Comparison of ENCODE assay signal across 12 cellular contexts in the genomic region with DNA sequence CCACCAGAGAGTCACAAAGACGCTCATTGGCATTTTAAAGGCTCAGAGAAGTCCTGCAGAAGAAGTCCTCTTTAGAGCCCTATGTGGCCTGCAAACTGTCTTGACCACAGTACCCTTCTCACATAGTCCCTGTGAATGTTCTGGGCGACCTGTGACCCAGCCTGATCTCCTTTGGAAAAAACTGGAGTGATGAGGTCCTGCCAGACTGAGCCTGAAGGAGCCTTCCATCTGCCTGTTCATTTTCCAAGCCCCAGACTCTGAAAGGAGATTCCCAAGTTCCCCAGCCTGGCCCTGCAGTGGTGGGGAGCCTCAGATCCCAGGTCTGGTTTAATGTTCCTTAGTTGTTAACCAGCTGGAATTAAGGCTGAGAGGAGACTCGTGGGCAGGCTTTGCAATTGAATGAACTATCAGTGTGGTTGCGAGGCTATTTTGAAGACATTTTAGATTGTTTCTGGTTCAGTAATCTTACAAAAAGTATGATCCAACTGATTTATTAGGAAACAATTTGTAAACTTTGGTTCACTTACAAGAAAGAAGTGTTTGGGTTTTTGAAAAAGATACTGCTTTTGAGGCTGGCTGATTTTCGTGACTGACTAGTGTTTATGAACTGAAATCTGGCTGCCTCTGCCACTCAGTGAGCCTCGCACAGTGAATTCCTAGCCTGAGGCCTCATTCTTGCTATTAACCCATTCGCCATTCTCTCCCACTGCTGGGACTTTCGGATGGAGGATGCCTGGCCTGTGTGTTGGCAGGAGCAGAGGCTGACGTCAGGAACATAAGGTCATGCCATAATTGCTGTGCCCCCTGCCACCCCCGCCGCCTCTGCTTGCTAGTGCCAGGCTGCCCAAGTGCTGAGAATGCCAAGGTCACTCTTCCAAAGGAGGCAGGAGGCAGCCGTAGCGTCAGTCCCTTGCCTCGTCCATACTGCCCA.
A peak's percentile ranks its signal among the peaks of the same experiment; 100 is the strongest.
DNase-seq lines count a peak whose midpoint lies in the region; ATAC-seq and TF ChIP-seq lines count a peak whose summit lies in the region.
"Had no signal": no experiment of that assay in that cellular context is flagged by ENCODE, and none has a peak within 500 bp of the region (broad histone marks: within the 10 kb centered on the region; RNA-seq: fewer than 3 reads in every experiment).

No MANE protein-coding gene starts in this region.

- no peak overlapping the region for H2BK5ac ChIP-seq in mesenchymal stem cell (ENCODE audit: low read depth, low read length, poor library complexity, severe bottlenecking)

- peak overlapping the region in 1 of 2 experiments; percentile 27 for H3K23ac ChIP-seq in mesenchymal stem cell (ENCODE audit: low read length in 2 of 2)

- peaks cover 0 to 1% (median 0%) of the 10 kb centered on the region in 4 donors for H3K4me1 Mint-ChIP-seq in CD4-positive, alpha-beta memory T cell

- H3K4me3 ChIP-seq in OCI-LY7 (ENCODE audit: low read depth, low read length, poor library complexity, severe bottlenecking) (no peak overlapping the region), esophagus (ENCODE audit: low read depth in 1 of 2, low read length in 2 of 2) (no peak overlapping the region), mesenchymal stem cell (ENCODE audit: insufficient read depth in 1 of 2, low read depth in 1 of 2, low read length in 2 of 2) (peak overlapping the region in 1 of 2 experiments; percentile 32), vagina (peak overlapping the region in 1 of 2 donors; percentile 0)
- no peak overlapping the region for H3K4me3 ChIP-seq in CD4-positive, alpha-beta memory T cell (ENCODE audit: low read length in 2 of 2)
- H3K4me3 ChIP-seq: SJCRH30 had no signal

- DNase-seq in OCI-LY7 (ENCODE audit: low spot score), result no peak
- DNase-seq in mesenchymal stem cell, result peak; percentile 52
- no peak for DNase-seq in vagina (ENCODE audit: extremely low spot score in 2 of 2)
- no peak for DNase-seq in NCI-H2029 treated with DMSO at 0.1 percent for 48 hours (lab: John Stamatoyannopoulos, UW)
- no peak for DNase-seq in CD4-positive, alpha-beta memory T cell
- DNase-seq: activated CD4-positive, alpha-beta T cell treated with anti-CD3 and anti-CD28 coated beads for 1 hour; SJCRH30; small intestine had no signal

- H4K8ac ChIP-seq in mesenchymal stem cell (ENCODE audit: low read length), result peak overlapping the region; percentile 39

- H2AK5ac ChIP-seq in mesenchymal stem cell (ENCODE audit: low read length, severe bottlenecking), result no peak overlapping the region

- H2BK120ac ChIP-seq in mesenchymal stem cell (ENCODE audit: low read depth, low read length), result no peak overlapping the region

- peak overlapping the region; percentile 74 for H2AFZ ChIP-seq in OCI-LY7 (ENCODE audit: low read length)
- no peak overlapping the region for H2AFZ ChIP-seq in mesenchymal stem cell (ENCODE audit: low read depth, low read length)

- peak overlapping the region; percentile 52 for H4K91ac ChIP-seq in mesenchymal stem cell (ENCODE audit: low read length)

- peak overlapping the region; percentile 59 to 74 for H3K18ac ChIP-seq in mesenchymal stem cell (ENCODE audit: low read depth in 1 of 2, low read length in 2 of 2)

- H3K4me3 Mint-ChIP-seq in CD4-positive, alpha-beta memory T cell, result no peak overlapping the region
- H3K4me3 Mint-ChIP-seq: activated naive CD4-positive, alpha-beta T cell treated with anti-CD3 and anti-CD28 coated beads, Interleukin-2, amount 50 U/mL, for 24 hours; H9 had no signal

- H3K36me3 ChIP-seq in OCI-LY7 (ENCODE audit: insufficient read depth, low read length), result no peaks in the 10 kb centered on the region
- H3K36me3 ChIP-seq in esophagus (ENCODE audit: control insufficient read depth in 2 of 2, insufficient read depth in 2 of 2, low read length in 1 of 2), result no peaks in the 10 kb centered on the region
- no peaks in the 10 kb centered on the region for H3K36me3 ChIP-seq in mesenchymal stem cell (ENCODE audit: control insufficient read depth in 1 of 2, insufficient read depth in 2 of 2, low read depth in 1 of 2, low read length in 2 of 2)
- no peaks in the 10 kb centered on the region for H3K36me3 ChIP-seq in vagina
- no peaks in the 10 kb centered on the region for H3K36me3 ChIP-seq in CD4-positive, alpha-beta memory T cell (ENCODE audit: insufficient read depth, low read length)
- H3K36me3 ChIP-seq: SJCRH30 had no signal

- H3K4me1 ChIP-seq in OCI-LY7 (ENCODE audit: insufficient read depth, low read length, poor library complexity, severe bottlenecking) (peaks cover 70% of the 10 kb centered on the region), esophagus (ENCODE audit: control insufficient read depth in 2 of 2, insufficient read depth in 2 of 2, low read length in 1 of 2) (peaks cover 3 to 4% of the 10 kb centered on the region in 2 donors), mesenchymal stem cell (ENCODE audit: control insufficient read depth, insufficient read depth, low read depth, low read length) (peaks cover 13% of the 10 kb centered on the region), vagina (peaks cover 44% of the 10 kb centered on the region)
- H3K4me1 ChIP-seq in CD4-positive, alpha-beta memory T cell (ENCODE audit: insufficient read depth, low read length), result no peaks in the 10 kb centered on the region
- H3K4me1 ChIP-seq: SJCRH30 had no signal

- no peak overlapping the region for H3K4me2 ChIP-seq in OCI-LY7 (ENCODE audit: low read length)
- no peak overlapping the region for H3K4me2 ChIP-seq in mesenchymal stem cell (ENCODE audit: low read length, poor library complexity, severe bottlenecking)

- no peaks in the 10 kb centered on the region for H3K9me2 ChIP-seq in OCI-LY7 (ENCODE audit: insufficient read depth, low read length)

- no peaks in the 10 kb centered on the region; the same call in 1 of the 2 replicates for H3K9me3 ChIP-seq in OCI-LY7 (ENCODE audit: low read length)
- no peaks in the 10 kb centered on the region for H3K9me3 ChIP-seq in esophagus (ENCODE audit: control insufficient read depth in 2 of 2, insufficient read depth in 1 of 2, low read depth in 1 of 2, low read length in 1 of 2)
- no peaks in the 10 kb centered on the region for H3K9me3 ChIP-seq in mesenchymal stem cell (ENCODE audit: control insufficient read depth, low read length)
- H3K9me3 ChIP-seq in vagina, result no peaks in the 10 kb centered on the region
- no peaks in the 10 kb centered on the region for H3K9me3 ChIP-seq in CD4-positive, alpha-beta memory T cell (ENCODE audit: control insufficient read depth in 1 of 2, low read length in 2 of 2)
- H3K9me3 ChIP-seq: SJCRH30 had no signal

- H3K27ac ChIP-seq in OCI-LY7 (ENCODE audit: low read depth, low read length, poor library complexity, severe bottlenecking), result peak overlapping the region; percentile 4
- H3K27ac ChIP-seq in esophagus (ENCODE audit: low read depth in 2 of 2, low read length in 1 of 2), result peak overlapping the region; percentile 13 to 66
- H3K27ac ChIP-seq in mesenchymal stem cell (ENCODE audit: low read length, poor library complexity, severe bottlenecking), result peak overlapping the region; percentile 30
- peak overlapping the region; percentile 79 for H3K27ac ChIP-seq in vagina
- no peak overlapping the region for H3K27ac ChIP-seq in CD4-positive, alpha-beta memory T cell (ENCODE audit: low read depth, low read length)
- H3K27ac ChIP-seq: SJCRH30 had no signal

- no peak overlapping the region for H3K27ac Mint-ChIP-seq in CD4-positive, alpha-beta memory T cell
- H3K27ac Mint-ChIP-seq: activated naive CD4-positive, alpha-beta T cell treated with anti-CD3 and anti-CD28 coated beads, Interleukin-2, amount 50 U/mL, for 24 hours; H9 had no signal

- H3K9me3 Mint-ChIP-seq in CD4-positive, alpha-beta memory T cell, result no peaks in the 10 kb centered on the region
- H3K9me3 Mint-ChIP-seq: activated naive CD4-positive, alpha-beta T cell treated with anti-CD3 and anti-CD28 coated beads, Interleukin-2, amount 50 U/mL, for 24 hours; H9 had no signal

- peak overlapping the region; percentile 24 to 40 for H3K4ac ChIP-seq in mesenchymal stem cell (ENCODE audit: low read depth in 1 of 2, low read length in 2 of 2)

- peak overlapping the region; percentile 6 to 64 for H2BK12ac ChIP-seq in mesenchymal stem cell (ENCODE audit: low read length in 2 of 2)

- H3K9ac ChIP-seq in mesenchymal stem cell (ENCODE audit: low read length), result peak overlapping the region; percentile 58

- ATAC-seq in HG03045 (IDR thresholded peaks at IDR 0.05; ENCODE audit: unreplicated experiment), result no peak

- no peaks in the 10 kb centered on the region for H3K36me3 Mint-ChIP-seq in CD4-positive, alpha-beta memory T cell
- H3K36me3 Mint-ChIP-seq: activated naive CD4-positive, alpha-beta T cell treated with anti-CD3 and anti-CD28 coated beads, Interleukin-2, amount 50 U/mL, for 24 hours had no signal

- no peaks in the 10 kb centered on the region for H3K79me1 ChIP-seq in mesenchymal stem cell (replicated peaks; ENCODE audit: low read length, poor library complexity, severe bottlenecking)

- no peak for TF ChIP-seq POLR2A in vagina (IDR thresholded peaks at IDR 0.05)

- H3K27me3 Mint-ChIP-seq in CD4-positive, alpha-beta memory T cell, result peaks cover 3 to 5% of the 10 kb centered on the region in 2 donors
- H3K27me3 Mint-ChIP-seq: activated naive CD4-positive, alpha-beta T cell treated with anti-CD3 and anti-CD28 coated beads, Interleukin-2, amount 50 U/mL, for 24 hours had no signal

- POLR2A ChIA-PET in OCI-LY7 (lab: Charles Lee), result no interaction called here
- POLR2A ChIA-PET in CD4-positive, alpha-beta memory T cell (lab: Charles Lee; ENCODE audit: partially characterized antibody), result no interaction called here

- H2BK15ac ChIP-seq in mesenchymal stem cell (ENCODE audit: low read depth, poor library complexity, severe bottlenecking), result peak overlapping the region; percentile 12

- BruUV-seq in OCI-LY7 (replicated peaks; lab: Mats Ljungman, UMichigan), result no TSS peak

- no peaks in the 10 kb centered on the region for H4K20me1 ChIP-seq in OCI-LY7 (ENCODE audit: insufficient read depth, low read length)

- intact Hi-C loops in OCI-LY7 (cut with micrococcal nuclease; ENCODE audit: unreplicated experiment) (no loop called here), vagina (cut with DNase I) (no loop called here)
- intact Hi-C loops in CD4-positive, alpha-beta memory T cell (cut with micrococcal nuclease), result no loop called here

- WGBS in esophagus, 2 donors, result 46 to 64% methylated on average over 14 of the region's 14 CpGs
- 87% methylated on average over 14 of the region's 14 CpGs for WGBS in mesenchymal stem cell

- TF ChIP-seq CTCF in OCI-LY7 (conservative IDR thresholded peaks at IDR 0.05; ENCODE audit: low read length) (no peak), vagina (IDR thresholded peaks at IDR 0.05) (no peak)

- no peaks in the 10 kb centered on the region for H3K79me2 ChIP-seq in OCI-LY7 (ENCODE audit: insufficient read depth, low read depth, low read length)

- H3K27me3 ChIP-seq in esophagus (ENCODE audit: control insufficient read depth in 1 of 2, insufficient read depth in 2 of 2, low read length in 2 of 2), result no peaks in the 10 kb centered on the region
- H3K27me3 ChIP-seq in mesenchymal stem cell (ENCODE audit: control insufficient read depth in 1 of 2, insufficient read depth in 1 of 2, low read length in 2 of 2), result peaks cover 0 to 11% of the 10 kb centered on the region in 2 experiments
- no peaks in the 10 kb centered on the region for H3K27me3 ChIP-seq in vagina
- no peaks in the 10 kb centered on the region for H3K27me3 ChIP-seq in CD4-positive, alpha-beta memory T cell (ENCODE audit: insufficient read depth, low read length)

- CTCF ChIA-PET in OCI-LY7 (lab: Charles Lee; ENCODE audit: unreplicated experiment), result no interaction called here
- CTCF ChIA-PET in CD4-positive, alpha-beta memory T cell (lab: Charles Lee; ENCODE audit: partially characterized antibody), result interaction anchor here (2.3 kb wide), 1 partner anchor 11 kb away, joined by 8 read pairs; no protein-coding TSS in a partner anchor

- H3K14ac ChIP-seq in mesenchymal stem cell (ENCODE audit: low read length in 2 of 2), result peak overlapping the region in 1 of 2 experiments; percentile 26
